8 cellular contexts compared by ENCODE assay signal in the genomic region with DNA sequence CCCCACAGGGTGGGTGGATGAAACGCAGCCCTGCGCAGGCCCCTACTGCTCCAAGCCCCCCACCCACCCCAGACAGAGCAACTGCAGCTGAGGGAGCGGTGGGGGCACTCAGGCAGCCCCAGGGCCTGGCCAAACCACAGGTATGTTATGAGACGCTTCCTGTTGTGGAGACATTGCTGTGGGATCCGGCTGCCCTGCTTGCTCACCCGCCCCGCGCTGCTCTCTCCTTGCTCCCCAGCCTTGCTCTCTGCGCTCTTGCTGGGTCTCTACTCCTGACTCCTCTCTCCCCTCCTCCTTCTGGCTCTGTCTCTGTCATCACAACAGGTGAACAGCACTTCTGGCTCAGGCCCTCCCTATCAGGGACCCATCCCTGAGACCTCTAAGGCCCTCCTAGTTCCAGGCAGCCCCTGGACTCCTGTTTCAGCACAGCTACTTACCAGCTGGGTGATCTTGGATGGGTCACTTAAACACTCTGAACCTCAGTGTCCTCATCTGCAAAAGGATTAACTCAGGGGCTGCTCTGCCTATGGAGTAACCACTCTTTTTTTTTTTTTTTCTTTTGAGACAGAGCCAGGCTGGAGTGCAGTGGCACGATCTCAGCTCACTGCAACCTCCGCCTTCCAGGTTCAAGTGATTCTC. TPM values are rescaled to one million over a fixed set of nuclear protein-coding genes. Genes with fewer than 3 reads are reported as not detected.
DNase-seq lines count a peak whose midpoint lies in the region; ATAC-seq, FAIRE-seq and TF ChIP-seq lines count a peak whose summit lies in the region.

No MANE protein-coding gene starts in this region.

- ATAC-seq in DND-41 (ENCODE audit: insufficient read depth, low read depth): peak; percentile 76
- peak; percentile 99 for ATAC-seq in naive thymus-derived CD8-positive, alpha-beta T cell

- 48 to 63% (median 51%) methylated on average over 7 to 11 of the region's 11 CpGs for WGBS in spleen, 5 donors

- H3K36me3 ChIP-seq in DND-41 (ENCODE audit: insufficient read depth, low read length) (no peaks in the 10 kb centered on the region), spleen (no peaks in the 10 kb centered on the region)

- H3K27ac Mint-ChIP-seq in naive thymus-derived CD8-positive, alpha-beta T cell: peak overlapping the region; percentile 89 to 97 (median 94)

- no peak overlapping the region for H3K4me2 ChIP-seq in DND-41 (ENCODE audit: insufficient read depth, low read length)

- TF ChIP-seq CTCF in DND-41 (IDR thresholded peaks at IDR 0.05; ENCODE audit: borderline replicate concordance, extremely low read depth, low read length, poor library complexity, severe bottlenecking) (no peak), GM20000 (IDR thresholded peaks at IDR 0.05; ENCODE audit: extremely low read depth, missing control alignments) (no peak), spleen (IDR thresholded peaks at IDR 0.05 in 8 of 11, conservative IDR thresholded peaks at IDR 0.05 in 3 of 11) (no peak)

- H3K27ac ChIP-seq in DND-41 (ENCODE audit: low read length) (no peak overlapping the region), spleen (peak overlapping the region in 1 of 8 donors; percentile 21)

- no peak overlapping the region for H3K9ac ChIP-seq in DND-41 (ENCODE audit: low read depth, low read length)

- H3K27me3 ChIP-seq in DND-41 (ENCODE audit: insufficient read depth, low read length, poor library complexity): no peaks in the 10 kb centered on the region
- H3K27me3 ChIP-seq in spleen (replicated peaks in 1 of 7): no peaks in the 10 kb centered on the region

- POLR2A ChIA-PET in naive thymus-derived CD8-positive, alpha-beta T cell (lab: Charles Lee): interaction anchor here (0.7 to 6.9 kb wide), 9 partner anchors 10 to 79 kb away, joined by 3 to 44 read pairs (median 5); a partner anchor contains a TSS

- H2AFZ ChIP-seq in DND-41 (ENCODE audit: low read depth, low read length): no peak overlapping the region

- H3K9me3 ChIP-seq in DND-41 (ENCODE audit: insufficient read depth, low read length, severe bottlenecking) (no peaks in the 10 kb centered on the region), spleen (no peaks in the 10 kb centered on the region)

- H3K27me3 Mint-ChIP-seq in naive thymus-derived CD8-positive, alpha-beta T cell: no peaks in the 10 kb centered on the region

- peaks cover 26 to 55% (median 43%) of the 10 kb centered on the region in 4 donors for H3K4me1 Mint-ChIP-seq in naive thymus-derived CD8-positive, alpha-beta T cell

- no peaks in the 10 kb centered on the region for H3K36me3 Mint-ChIP-seq in naive thymus-derived CD8-positive, alpha-beta T cell

- DNase-seq in DND-41 (peak; percentile 20), RCC 7860 (ENCODE audit: low spot score) (peak; percentile 50), amniotic stem cell (lab: John Stamatoyannopoulos, UW) (peak; percentile 76), GM20000 (ENCODE audit: low spot score) (no peak), GM19239 (ENCODE audit: insufficient read length, low spot score) (no peak), spleen (no peak), middle frontal gyrus (ENCODE audit: extremely low spot score, low spot score) (no peak)
- DNase-seq in naive thymus-derived CD8-positive, alpha-beta T cell: peak; percentile 34 to 79 (median 60)

- H3K4me3 ChIP-seq in DND-41 (ENCODE audit: low read depth in 1 of 2, low read length in 2 of 2): no peak overlapping the region
- no peak overlapping the region for H3K4me3 ChIP-seq in spleen

- H3K9me3 Mint-ChIP-seq in naive thymus-derived CD8-positive, alpha-beta T cell: no peaks in the 10 kb centered on the region

- FAIRE-seq in RCC 7860 (lab: Jason Lieb, UNC): no peak
- no peak for FAIRE-seq in GM19239 (lab: Jason Lieb, UNC)

- intact Hi-C loops in spleen (cut with DNase I; ENCODE audit: low total_unique reads): no loop called here

- H3K4me3 Mint-ChIP-seq in naive thymus-derived CD8-positive, alpha-beta T cell: peak overlapping the region; percentile 36 to 88 (median 75)

- H4K20me1 ChIP-seq in DND-41 (ENCODE audit: insufficient read depth, low read length): no peaks in the 10 kb centered on the region

- TF ChIP-seq POLR2A in spleen (IDR thresholded peaks at IDR 0.05): no peak

- H3K4me1 ChIP-seq in DND-41 (ENCODE audit: insufficient read depth, low read length) (no peaks in the 10 kb centered on the region), spleen (peaks cover 0 to 18% (median 3%) of the 10 kb centered on the region in 6 donors)

- H3K79me2 ChIP-seq in DND-41 (ENCODE audit: insufficient read depth, low read length): no peaks in the 10 kb centered on the region

RNA-seq across cellular contexts. Expression of a gene that starts 15.9 kb away (rescaled TPM):
- under 1 TPM; 0.22 to 0.31 TPM for total RNA-seq in naive thymus-derived CD8-positive, alpha-beta T cell
- under 1 TPM; 0.07 to 0.22 (median 0.15) TPM for polyA plus RNA-seq in naive thymus-derived CD8-positive, alpha-beta T cell
- total RNA-seq in spleen: 10 to 100 TPM in 4 of 7 donors, 1 to 10 TPM in 3; 7.0 to 32.0 (median 10.3) TPM
- polyA plus RNA-seq in spleen: 1 to 10 TPM; 2.1 to 5.9 (median 4.3) TPM

RNA-seq across cellular contexts. Expression of a gene that starts 20.5 kb away (rescaled TPM):
- 10 to 100 TPM; 28.3 to 30.4 TPM for total RNA-seq in naive thymus-derived CD8-positive, alpha-beta T cell
- 10 to 100 TPM in 2 of 3 donors, 1 to 10 TPM in 1; 9.9 to 24.8 (median 11.5) TPM for polyA plus RNA-seq in naive thymus-derived CD8-positive, alpha-beta T cell
- total RNA-seq in spleen: 10 to 100 TPM; 21.3 to 44.9 (median 26.6) TPM
- polyA plus RNA-seq in spleen: 10 to 100 TPM; 21.3 to 34.0 (median 22.2) TPM

RNA-seq across cellular contexts. Expression of a gene that starts 25.3 kb away (rescaled TPM):
- total RNA-seq in naive thymus-derived CD8-positive, alpha-beta T cell: not detected
- polyA plus RNA-seq in naive thymus-derived CD8-positive, alpha-beta T cell: not detected
- total RNA-seq in spleen: not detected
- under 1 TPM in 1 of 3 donors, not detected in 2; 0.33 TPM for polyA plus RNA-seq in spleen

RNA-seq across cellular contexts. Expression of a gene that starts 40.1 kb away (rescaled TPM):
- 10 to 100 TPM; 44.6 to 53.7 TPM for total RNA-seq in naive thymus-derived CD8-positive, alpha-beta T cell
- 100 to 1,000 TPM in 2 of 3 donors, 10 to 100 TPM in 1; 99.9 to 115 (median 110) TPM for polyA plus RNA-seq in naive thymus-derived CD8-positive, alpha-beta T cell
- total RNA-seq in spleen: 10 to 100 TPM; 46.7 to 98.1 (median 56.4) TPM
- 10 to 100 TPM; 42.9 to 70.1 (median 60.2) TPM for polyA plus RNA-seq in spleen

RNA-seq across cellular contexts. Expression of a gene that starts 46.8 kb away (rescaled TPM):
- total RNA-seq in naive thymus-derived CD8-positive, alpha-beta T cell: 100 to 1,000 TPM; 266 to 275 TPM
- polyA plus RNA-seq in naive thymus-derived CD8-positive, alpha-beta T cell: 10 to 100 TPM; 13.3 to 67.1 (median 20.1) TPM
- 100 to 1,000 TPM in 3 of 7 donors, 10 to 100 TPM in 4; 72.6 to 116 (median 96.9) TPM for total RNA-seq in spleen
- polyA plus RNA-seq in spleen: 10 to 100 TPM; 30.4 to 62.7 (median 38.0) TPM

Comparison
In these comparisons a context has a peak if more than half of its experiments do, and no peak if none do; other contexts are left out.
1. DNase-seq: peak in DND-41 (single experiment), RCC 7860 (single experiment), amniotic stem cell (single experiment) and naive thymus-derived CD8-positive, alpha-beta T cell (10 of 10); none in GM20000 (single experiment), GM19239 (single experiment), spleen (single experiment) and middle frontal gyrus (single experiment).
2. RNA of a gene that starts 15.9 kb away (total RNA-seq): 7.0 to 32.0 TPM in spleen; 0.22 to 0.31 TPM in naive thymus-derived CD8-positive, alpha-beta T cell; every median in the first group is over 4 times any median in the second.